In genomic region chr5:5957737-5958136, GRCh38 we compare ENCODE assay signal across 35 cellular contexts.
"Had no signal": no experiment of that assay in that cellular context is flagged by ENCODE, and none has a peak within 500 bp of the region (broad histone marks: within the 10 kb centered on the region; RNA-seq: fewer than 3 reads in every experiment).

No MANE protein-coding gene starts in this region.

- H3K36me3 ChIP-seq: MG63 had no signal

- H3K4me3 ChIP-seq: MG63 had no signal

- DNase-seq: Karpas-422, Kasumi-1, MG63, MM.1S, MV-4-11, NCI-H1048, NCI-H1092, NCI-H1092 treated with DMSO at 0.1 percent for 48 hours, NCI-H1105, NCI-H1105 treated with DMSO at 0.1 percent for 48 hours, NCI-H1417, NCI-H1417 treated with DMSO at 0.1 percent for 48 hours, NCI-H1436, NCI-H1436 treated with DMSO at 0.1 percent for 48 hours, NCI-H146, NCI-H1694, NCI-H1694 treated with DMSO at 0.1 percent for 48 hours, NCI-H187, NCI-H187 treated with DMSO at 0.1 percent for 48 hours, NCI-H1930, NCI-H2029, NCI-H2029 treated with DMSO at 0.1 percent for 48 hours, NCI-H2081, NCI-H2081 treated with DMSO at 0.1 percent for 48 hours, NCI-H2107, NCI-H2171, NCI-H2171 treated with DMSO at 0.1 percent for 48 hours, NCI-H2227 treated with DMSO at 0.1 percent for 48 hours, NCI-H226, NCI-H345, NCI-H446, NCI-H446 treated with DMSO at 0.1 percent for 48 hours, NCI-H510A, NCI-H510A treated with DMSO at 0.1 percent for 48 hours had no signal

- H3K9ac ChIP-seq: KMS-11 had no signal

- H3K27ac ChIP-seq: KMS-11 had no signal

- H3K9me3 ChIP-seq: MG63 had no signal

- H3K4me2 ChIP-seq: KMS-11 had no signal
